ENCODE assay signal across 1 cellular context in genomic region chr9:137217276-137218211, GRCh38.
A peak's percentile ranks its signal among the peaks of the same experiment; 100 is the strongest.
TF ChIP-seq lines count a peak whose summit lies in the region.

No MANE protein-coding gene starts in this region.

TF ChIP-seq in K562, 482 proteins besides CTCF, POLR2A, EP300 and RAD21 (continued from another document):
- TF ChIP-seq AFF1 (IDR thresholded peaks at IDR 0.05; ENCODE audit: low read depth in 1 of 2, partially characterized antibody in 2 of 2) (no peak), SRSF7 (optimal IDR thresholded peaks at IDR 0.05; ENCODE audit: low read depth, low read length) (no peak), PTBP1 (IDR thresholded peaks at IDR 0.05; ENCODE audit: low read depth, low read length) (no peak), FOXA1 (IDR thresholded peaks at IDR 0.05; ENCODE audit: borderline replicate concordance) (no peak), NONO (IDR thresholded peaks at IDR 0.05; ENCODE audit: low read depth in 2 of 2, low read length in 1 of 2) (no peak), FOXP4 (CRISPR knock-in tag; IDR thresholded peaks at IDR 0.05; ENCODE audit: borderline replicate concordance) (no peak), MTA3 (IDR thresholded peaks at IDR 0.05; ENCODE audit: borderline replicate concordance) (peak; percentile 55; the same call in 1 of the 2 replicates), CBX1 (IDR thresholded peaks at IDR 0.05; ENCODE audit: low read depth) (no peak), PHF8 (IDR thresholded peaks at IDR 0.05; ENCODE audit: borderline replicate concordance, low read length) (peak; percentile 55; the same call in 1 of the 2 replicates), SP2 (IDR thresholded peaks at IDR 0.05; ENCODE audit: extremely low read depth, low read depth, low read length, poor library complexity, severe bottlenecking) (no peak), JUND (IDR thresholded peaks at IDR 0.05; ENCODE audit: borderline replicate concordance, low read depth, low read length) (peak; percentile 21; the same call in 1 of the 2 replicates), JUND (tag; IDR thresholded peaks at IDR 0.05; ENCODE audit: borderline replicate concordance, low read depth, low read length) (no peak), HSF4 (CRISPR knock-in tag; IDR thresholded peaks at IDR 0.05; ENCODE audit: borderline replicate concordance) (no peak), YBX1 (IDR thresholded peaks at IDR 0.05) (no peak), TAF15 (IDR thresholded peaks at IDR 0.05; ENCODE audit: low read depth, low read length) (no peak), TARDBP (IDR thresholded peaks at IDR 0.05) (no peak), CREBBP (IDR thresholded peaks at IDR 0.05; ENCODE audit: low read depth, low read length) (no peak), ZNF384 (IDR thresholded peaks at IDR 0.05; ENCODE audit: low read depth, low read length) (no peak), CXXC5 (CRISPR knock-in tag; IDR thresholded peaks at IDR 0.05) (peak; percentile 70), ZNF655 (CRISPR knock-in tag; IDR thresholded peaks at IDR 0.05) (no peak), BMI1 (IDR thresholded peaks at IDR 0.05; ENCODE audit: low read length) (no peak), POLR2G (IDR thresholded peaks at IDR 0.05; ENCODE audit: low read depth, low read length) (peak; percentile 82), SNIP1 (IDR thresholded peaks at IDR 0.05; ENCODE audit: low read depth) (no peak), CHD2 (IDR thresholded peaks at IDR 0.05; ENCODE audit: low read depth, low read length) (no peak), LARP7 (IDR thresholded peaks at IDR 0.05) (no peak), ZKSCAN1 (IDR thresholded peaks at IDR 0.05; ENCODE audit: low read depth, low read length) (0 out of 2 replicates have a peak, but pooled peaks have one; percentile 47), DEAF1 (CRISPR knock-in tag; IDR thresholded peaks at IDR 0.05) (no peak), ZBTB11 (CRISPR knock-in tag; IDR thresholded peaks at IDR 0.05) (peak; percentile 44 to 96 (median 81); a peak in 4 of 6 replicates), U2AF1 (optimal IDR thresholded peaks at IDR 0.05; ENCODE audit: low read depth, low read length) (no peak), KAT7 (CRISPR knock-in tag; IDR thresholded peaks at IDR 0.05; ENCODE audit: borderline replicate concordance) (no peak), IRF2 (CRISPR knock-in tag; IDR thresholded peaks at IDR 0.05) (no peak), MAZ (CRISPR knock-in tag; conservative IDR thresholded peaks at IDR 0.05 in 1 of 2, IDR thresholded peaks at IDR 0.05 in 1 of 2) (peak; percentile 48 to 92; a peak in 2 of 4 replicates), FIP1L1 (IDR thresholded peaks at IDR 0.05; ENCODE audit: low read depth, low read length, poor library complexity, severe bottlenecking) (no peak), HIVEP1 (CRISPR knock-in tag; IDR thresholded peaks at IDR 0.05) (no peak), ZNF134 (CRISPR knock-in tag; conservative IDR thresholded peaks at IDR 0.05) (no peak), NBN (IDR thresholded peaks at IDR 0.05; ENCODE audit: low read depth) (no peak), HDAC6 (IDR thresholded peaks at IDR 0.05; ENCODE audit: low read depth, low read length) (no peak)
- TF ChIP-seq, protein P1, sequence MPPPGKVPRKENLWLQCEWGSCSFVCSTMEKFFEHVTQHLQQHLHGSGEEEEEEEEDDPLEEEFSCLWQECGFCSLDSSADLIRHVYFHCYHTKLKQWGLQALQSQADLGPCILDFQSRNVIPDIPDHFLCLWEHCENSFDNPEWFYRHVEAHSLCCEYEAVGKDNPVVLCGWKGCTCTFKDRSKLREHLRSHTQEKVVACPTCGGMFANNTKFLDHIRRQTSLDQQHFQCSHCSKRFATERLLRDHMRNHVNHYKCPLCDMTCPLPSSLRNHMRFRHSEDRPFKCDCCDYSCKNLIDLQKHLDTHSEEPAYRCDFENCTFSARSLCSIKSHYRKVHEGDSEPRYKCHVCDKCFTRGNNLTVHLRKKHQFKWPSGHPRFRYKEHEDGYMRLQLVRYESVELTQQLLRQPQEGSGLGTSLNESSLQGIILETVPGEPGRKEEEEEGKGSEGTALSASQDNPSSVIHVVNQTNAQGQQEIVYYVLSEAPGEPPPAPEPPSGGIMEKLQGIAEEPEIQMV (tag; conservative IDR thresholded peaks at IDR 0.05; ENCODE audit: low read depth) = no peak
